ENCODE assay signal across 8 cellular contexts in the genomic region with DNA sequence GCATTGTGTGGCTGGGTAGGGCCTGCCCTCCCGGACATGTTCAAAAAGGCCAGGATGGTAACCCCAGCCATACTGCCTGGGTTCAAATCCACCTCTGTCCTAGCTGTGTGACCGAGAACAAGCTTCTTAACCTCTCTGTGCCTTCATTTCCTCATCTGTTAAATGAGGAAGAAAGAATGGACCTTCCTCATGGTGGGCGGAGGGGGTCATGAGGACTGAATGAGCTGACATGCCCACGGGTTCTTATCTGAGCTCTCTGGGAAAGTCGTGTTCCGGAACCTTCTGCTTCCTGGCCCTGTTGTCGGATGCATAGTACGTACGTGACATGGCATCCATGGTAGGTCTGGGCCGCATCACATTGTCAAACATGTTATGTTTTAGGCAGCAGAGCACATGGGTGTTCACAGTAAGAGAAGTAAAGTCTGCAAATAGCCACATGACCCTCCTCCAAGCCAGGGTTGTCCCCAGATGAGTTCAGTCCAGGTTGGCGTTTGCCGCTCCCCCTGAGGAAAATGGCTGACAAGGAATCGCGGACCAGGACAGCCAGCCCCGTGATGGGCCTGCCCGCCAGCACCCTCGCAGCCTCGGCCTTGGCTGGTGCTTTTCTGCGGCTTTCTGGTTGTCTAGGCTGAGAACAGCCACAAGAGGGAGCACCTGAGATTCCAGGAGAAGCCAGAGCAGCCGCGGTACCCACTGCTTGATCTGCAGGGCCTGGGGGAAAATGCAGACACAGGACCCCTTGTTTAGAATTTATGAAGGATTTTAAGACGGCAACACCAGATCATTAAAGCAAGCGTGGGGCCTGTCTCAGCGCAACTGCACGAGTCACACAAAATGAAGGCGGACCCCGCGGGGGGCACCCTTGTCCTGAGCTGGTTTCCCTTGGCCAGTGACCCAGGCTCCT.
DNase-seq lines count a peak whose midpoint lies in the region; ATAC-seq and TF ChIP-seq lines count a peak whose summit lies in the region.

No MANE protein-coding gene starts in this region.

- DNase-seq in 8988T (peak; percentile 96), GM13977 (ENCODE audit: low spot score) (peak; percentile 96), NCI-H226 (peak; percentile 65), cardiac fibroblast (ENCODE audit: low read depth in 2 of 2) (peak; percentile 86 to 87), islet precursor cell (peak; percentile 93)
- DNase-seq in activated CD4-positive, CD25-positive, alpha-beta regulatory T cell (lab: John Stamatoyannopoulos, UW), result peak; percentile 37 to 61 (median 47)
- DNase-seq in stimulated activated CD4-positive, alpha-beta T cell treated with anti-CD3 and anti-CD28 coated beads, Interleukin-15, amount 100 ng/mL, for 24 hours, result peak; percentile 83

- no peak overlapping the region for H3K4me3 ChIP-seq in cardiac fibroblast (replicated peaks in 1 of 2; ENCODE audit: low read depth in 2 of 2, low read length in 2 of 2)

- TF ChIP-seq CTCF in GM13977 (IDR thresholded peaks at IDR 0.05; ENCODE audit: extremely low read depth, insufficient read depth, missing control alignments) (peak; percentile 89), cardiac fibroblast (IDR thresholded peaks at IDR 0.05; ENCODE audit: low read depth, low read length) (peak; percentile 92)

- no peak for ATAC-seq in HG03469 (IDR thresholded peaks at IDR 0.05; ENCODE audit: unreplicated experiment)

- in situ Hi-C loops in GM13977 (cut with MboI; ENCODE audit: low pct_unique_long_range_greater_than_20kb, low sequenced_read_pairs, unreplicated experiment), result no loop called here
